1 cellular context compared by ENCODE assay signal in the genomic region with DNA sequence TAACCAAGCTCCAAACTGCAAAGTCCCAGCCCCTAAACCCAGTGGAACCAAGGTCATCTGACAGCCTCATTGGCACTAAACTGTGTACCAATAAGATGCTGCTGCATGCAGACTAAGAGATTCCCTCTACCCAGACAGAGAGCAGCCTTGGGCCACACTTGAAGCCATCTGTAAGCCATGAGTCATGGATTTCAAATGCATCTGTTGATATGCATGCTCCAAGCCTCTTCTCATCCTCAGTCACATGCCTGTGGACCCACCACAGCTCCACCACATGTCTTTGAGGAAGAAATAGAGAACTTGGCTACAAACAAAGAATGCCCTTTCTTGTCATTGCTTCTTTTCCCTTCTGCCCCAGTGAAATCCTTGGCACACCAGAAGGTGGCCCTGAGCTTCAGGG.
TF ChIP-seq lines count a peak whose summit lies in the region.

No MANE protein-coding gene starts in this region.

TF ChIP-seq in K562, 482 proteins besides CTCF, POLR2A, EP300 and RAD21 (continued from another document):
- TF ChIP-seq, protein P1, sequence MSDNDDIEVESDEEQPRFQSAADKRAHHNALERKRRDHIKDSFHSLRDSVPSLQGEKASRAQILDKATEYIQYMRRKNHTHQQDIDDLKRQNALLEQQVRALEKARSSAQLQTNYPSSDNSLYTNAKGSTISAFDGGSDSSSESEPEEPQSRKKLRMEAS (CRISPR knock-in tag; IDR thresholded peaks at IDR 0.05) = peak; percentile 22; the same call in 1 of the 2 replicates
- TF ChIP-seq IRF2 (CRISPR knock-in tag; IDR thresholded peaks at IDR 0.05) = no peak
- no peak for TF ChIP-seq ZNF445 (CRISPR knock-in tag; IDR thresholded peaks at IDR 0.05; ENCODE audit: low read depth)
- TF ChIP-seq, protein P2, sequence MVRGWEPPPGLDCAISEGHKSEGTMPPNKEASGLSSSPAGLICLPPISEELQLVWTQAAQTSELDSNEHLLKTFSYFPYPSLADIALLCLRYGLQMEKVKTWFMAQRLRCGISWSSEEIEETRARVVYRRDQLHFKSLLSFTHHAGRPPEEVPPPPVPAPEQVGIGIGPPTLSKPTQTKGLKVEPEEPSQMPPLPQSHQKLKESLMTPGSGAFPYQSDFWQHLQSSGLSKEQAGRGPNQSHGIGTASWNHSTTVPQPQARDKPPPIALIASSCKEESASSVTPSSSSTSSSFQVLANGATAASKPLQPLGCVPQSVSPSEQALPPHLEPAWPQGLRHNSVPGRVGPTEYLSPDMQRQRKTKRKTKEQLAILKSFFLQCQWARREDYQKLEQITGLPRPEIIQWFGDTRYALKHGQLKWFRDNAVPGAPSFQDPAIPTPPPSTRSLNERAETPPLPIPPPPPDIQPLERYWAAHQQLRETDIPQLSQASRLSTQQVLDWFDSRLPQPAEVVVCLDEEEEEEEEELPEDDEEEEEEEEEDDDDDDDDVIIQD (CRISPR knock-in tag; IDR thresholded peaks at IDR 0.05) = no peak
- TF ChIP-seq, protein P3, sequence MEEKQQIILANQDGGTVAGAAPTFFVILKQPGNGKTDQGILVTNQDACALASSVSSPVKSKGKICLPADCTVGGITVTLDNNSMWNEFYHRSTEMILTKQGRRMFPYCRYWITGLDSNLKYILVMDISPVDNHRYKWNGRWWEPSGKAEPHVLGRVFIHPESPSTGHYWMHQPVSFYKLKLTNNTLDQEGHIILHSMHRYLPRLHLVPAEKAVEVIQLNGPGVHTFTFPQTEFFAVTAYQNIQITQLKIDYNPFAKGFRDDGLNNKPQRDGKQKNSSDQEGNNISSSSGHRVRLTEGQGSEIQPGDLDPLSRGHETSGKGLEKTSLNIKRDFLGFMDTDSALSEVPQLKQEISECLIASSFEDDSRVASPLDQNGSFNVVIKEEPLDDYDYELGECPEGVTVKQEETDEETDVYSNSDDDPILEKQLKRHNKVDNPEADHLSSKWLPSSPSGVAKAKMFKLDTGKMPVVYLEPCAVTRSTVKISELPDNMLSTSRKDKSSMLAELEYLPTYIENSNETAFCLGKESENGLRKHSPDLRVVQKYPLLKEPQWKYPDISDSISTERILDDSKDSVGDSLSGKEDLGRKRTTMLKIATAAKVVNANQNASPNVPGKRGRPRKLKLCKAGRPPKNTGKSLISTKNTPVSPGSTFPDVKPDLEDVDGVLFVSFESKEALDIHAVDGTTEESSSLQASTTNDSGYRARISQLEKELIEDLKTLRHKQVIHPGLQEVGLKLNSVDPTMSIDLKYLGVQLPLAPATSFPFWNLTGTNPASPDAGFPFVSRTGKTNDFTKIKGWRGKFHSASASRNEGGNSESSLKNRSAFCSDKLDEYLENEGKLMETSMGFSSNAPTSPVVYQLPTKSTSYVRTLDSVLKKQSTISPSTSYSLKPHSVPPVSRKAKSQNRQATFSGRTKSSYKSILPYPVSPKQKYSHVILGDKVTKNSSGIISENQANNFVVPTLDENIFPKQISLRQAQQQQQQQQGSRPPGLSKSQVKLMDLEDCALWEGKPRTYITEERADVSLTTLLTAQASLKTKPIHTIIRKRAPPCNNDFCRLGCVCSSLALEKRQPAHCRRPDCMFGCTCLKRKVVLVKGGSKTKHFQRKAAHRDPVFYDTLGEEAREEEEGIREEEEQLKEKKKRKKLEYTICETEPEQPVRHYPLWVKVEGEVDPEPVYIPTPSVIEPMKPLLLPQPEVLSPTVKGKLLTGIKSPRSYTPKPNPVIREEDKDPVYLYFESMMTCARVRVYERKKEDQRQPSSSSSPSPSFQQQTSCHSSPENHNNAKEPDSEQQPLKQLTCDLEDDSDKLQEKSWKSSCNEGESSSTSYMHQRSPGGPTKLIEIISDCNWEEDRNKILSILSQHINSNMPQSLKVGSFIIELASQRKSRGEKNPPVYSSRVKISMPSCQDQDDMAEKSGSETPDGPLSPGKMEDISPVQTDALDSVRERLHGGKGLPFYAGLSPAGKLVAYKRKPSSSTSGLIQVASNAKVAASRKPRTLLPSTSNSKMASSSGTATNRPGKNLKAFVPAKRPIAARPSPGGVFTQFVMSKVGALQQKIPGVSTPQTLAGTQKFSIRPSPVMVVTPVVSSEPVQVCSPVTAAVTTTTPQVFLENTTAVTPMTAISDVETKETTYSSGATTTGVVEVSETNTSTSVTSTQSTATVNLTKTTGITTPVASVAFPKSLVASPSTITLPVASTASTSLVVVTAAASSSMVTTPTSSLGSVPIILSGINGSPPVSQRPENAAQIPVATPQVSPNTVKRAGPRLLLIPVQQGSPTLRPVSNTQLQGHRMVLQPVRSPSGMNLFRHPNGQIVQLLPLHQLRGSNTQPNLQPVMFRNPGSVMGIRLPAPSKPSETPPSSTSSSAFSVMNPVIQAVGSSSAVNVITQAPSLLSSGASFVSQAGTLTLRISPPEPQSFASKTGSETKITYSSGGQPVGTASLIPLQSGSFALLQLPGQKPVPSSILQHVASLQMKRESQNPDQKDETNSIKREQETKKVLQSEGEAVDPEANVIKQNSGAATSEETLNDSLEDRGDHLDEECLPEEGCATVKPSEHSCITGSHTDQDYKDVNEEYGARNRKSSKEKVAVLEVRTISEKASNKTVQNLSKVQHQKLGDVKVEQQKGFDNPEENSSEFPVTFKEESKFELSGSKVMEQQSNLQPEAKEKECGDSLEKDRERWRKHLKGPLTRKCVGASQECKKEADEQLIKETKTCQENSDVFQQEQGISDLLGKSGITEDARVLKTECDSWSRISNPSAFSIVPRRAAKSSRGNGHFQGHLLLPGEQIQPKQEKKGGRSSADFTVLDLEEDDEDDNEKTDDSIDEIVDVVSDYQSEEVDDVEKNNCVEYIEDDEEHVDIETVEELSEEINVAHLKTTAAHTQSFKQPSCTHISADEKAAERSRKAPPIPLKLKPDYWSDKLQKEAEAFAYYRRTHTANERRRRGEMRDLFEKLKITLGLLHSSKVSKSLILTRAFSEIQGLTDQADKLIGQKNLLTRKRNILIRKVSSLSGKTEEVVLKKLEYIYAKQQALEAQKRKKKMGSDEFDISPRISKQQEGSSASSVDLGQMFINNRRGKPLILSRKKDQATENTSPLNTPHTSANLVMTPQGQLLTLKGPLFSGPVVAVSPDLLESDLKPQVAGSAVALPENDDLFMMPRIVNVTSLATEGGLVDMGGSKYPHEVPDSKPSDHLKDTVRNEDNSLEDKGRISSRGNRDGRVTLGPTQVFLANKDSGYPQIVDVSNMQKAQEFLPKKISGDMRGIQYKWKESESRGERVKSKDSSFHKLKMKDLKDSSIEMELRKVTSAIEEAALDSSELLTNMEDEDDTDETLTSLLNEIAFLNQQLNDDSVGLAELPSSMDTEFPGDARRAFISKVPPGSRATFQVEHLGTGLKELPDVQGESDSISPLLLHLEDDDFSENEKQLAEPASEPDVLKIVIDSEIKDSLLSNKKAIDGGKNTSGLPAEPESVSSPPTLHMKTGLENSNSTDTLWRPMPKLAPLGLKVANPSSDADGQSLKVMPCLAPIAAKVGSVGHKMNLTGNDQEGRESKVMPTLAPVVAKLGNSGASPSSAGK (IDR thresholded peaks at IDR 0.05) = 0 out of 2 replicates have a peak, but pooled peaks have one; percentile 39
- TF ChIP-seq NCOA4 (IDR thresholded peaks at IDR 0.05; ENCODE audit: partially characterized antibody) = no peak
